In genomic region chr1:16645883-16646664, GRCh38 we compare ENCODE assay signal across 9 cellular contexts. TPM values are rescaled to one million over a fixed set of nuclear protein-coding genes. Genes with fewer than 3 reads are reported as not detected.
DNase-seq lines count a peak whose midpoint lies in the region; ATAC-seq and TF ChIP-seq lines count a peak whose summit lies in the region.
"Not testable (repeated sequence)": the region's sequence is repeated elsewhere in the genome, so short reads cannot be mapped to it uniquely, and the experiment has no call there.
"Had no signal": no experiment of that assay in that cellular context is flagged by ENCODE, and none has a peak within 500 bp of the region (broad histone marks: within the 10 kb centered on the region; RNA-seq: fewer than 3 reads in every experiment).

No MANE protein-coding gene starts in this region.

- TF ChIP-seq CTCF in GM23338 (conservative IDR thresholded peaks at IDR 0.05; ENCODE audit: low read depth in 2 of 2); dorsolateral prefrontal cortex (IDR thresholded peaks at IDR 0.05 in 54 of 56, conservative IDR thresholded peaks at IDR 0.05 in 2 of 56; ENCODE audit: low read depth in 1 of 56, partially characterized antibody in 56 of 56); hepatocyte (IDR thresholded peaks at IDR 0.05; ENCODE audit: poor library complexity); sigmoid colon (IDR thresholded peaks at IDR 0.05); type B pancreatic cell (conservative IDR thresholded peaks at IDR 0.05): not testable (repeated sequence)

- not testable (repeated sequence) for H3F3A ChIP-seq in GM23338 (replicated peaks; ENCODE audit: low read depth)

- H3K36me3 ChIP-seq in GM23338 (ENCODE audit: insufficient read depth); hepatocyte (replicated peaks; ENCODE audit: insufficient read depth, low read depth); sigmoid colon: not testable (repeated sequence)

- not testable (repeated sequence) for H3K4me2 ChIP-seq in GM23338
- peak overlapping the region; percentile 80 for H3K4me2 ChIP-seq in hepatocyte

- not testable (repeated sequence) for H3K9me3 Mint-ChIP-seq in GM23338, naive B cell, type B pancreatic cell

- not testable (repeated sequence) for TF ChIP-seq EP300 in sigmoid colon (IDR thresholded peaks at IDR 0.05)

- not testable (repeated sequence) for H3K9me2 ChIP-seq in GM23338 (ENCODE audit: insufficient read depth); hepatocyte (replicated peaks; ENCODE audit: insufficient read depth)

- not testable (repeated sequence) for H3K27ac Mint-ChIP-seq in GM23338, type B pancreatic cell
- H3K27ac Mint-ChIP-seq in naive B cell, result peak overlapping the region in 4 of 6 donors; percentile 8 to 64 (median 38)

- not testable (repeated sequence) for H3K36me3 Mint-ChIP-seq in GM23338 (ENCODE audit: low read depth); naive B cell; type B pancreatic cell

- intact Hi-C loops in dorsolateral prefrontal cortex (cut with DNase I) (loop anchor here in 1 of 2 donors (2.0 kb wide), 1 partner anchor 33 kb away; the partner anchor contains the start of gene NBPF1), sigmoid colon (cut with DNase I) (loop anchor here (2.0 kb wide), 1 partner anchor 33 kb away; the partner anchor contains the start of gene NBPF1)

- not testable (repeated sequence) for H3K4me1 Mint-ChIP-seq in GM23338; naive B cell; type B pancreatic cell (ENCODE audit: unreplicated experiment)

- WGBS in hepatocyte (ENCODE audit: low lambda C conversion rate, missing lambda C conversion rate), result 96% methylated on average over 17 of the region's 17 CpGs
- WGBS in sigmoid colon, 2 donors, result 92 to 93% methylated on average over 17 of the region's 17 CpGs

- H4K20me1 ChIP-seq in GM23338 (replicated peaks; ENCODE audit: insufficient read depth); hepatocyte (ENCODE audit: insufficient read depth, poor library complexity, severe bottlenecking): not testable (repeated sequence)

- not testable (repeated sequence) for H3K4me3 ChIP-seq in GM23338, hepatocyte, sigmoid colon
- peak overlapping the region in 1 of 59 donors; percentile 76 for H3K4me3 ChIP-seq in dorsolateral prefrontal cortex

- not testable (repeated sequence) for TF ChIP-seq POLR2A in sigmoid colon (IDR thresholded peaks at IDR 0.05)

- not testable (repeated sequence) for H3K27ac ChIP-seq in GM23338 (ENCODE audit: low read depth)
- H3K27ac ChIP-seq in dorsolateral prefrontal cortex, result peak overlapping the region in 3 of 59 donors; percentile 93 to 99 (median 94)
- peak overlapping the region; percentile 81 for H3K27ac ChIP-seq in hepatocyte
- H3K27ac ChIP-seq in sigmoid colon, result peak overlapping the region in 1 of 4 donors; percentile 79

- H3K4me3 Mint-ChIP-seq in GM23338 (peak overlapping the region; percentile 38; the same call in 1 of the 3 replicates), naive B cell (peak overlapping the region in 6 of 8 donors; percentile 30 to 72 (median 62)), type B pancreatic cell (peak overlapping the region; percentile 40)

- peaks cover 11% of the 10 kb centered on the region for H3K27me3 Mint-ChIP-seq in GM23338 (ENCODE audit: insufficient read depth, low read depth, poor library complexity)
- not testable (repeated sequence) for H3K27me3 Mint-ChIP-seq in naive B cell, type B pancreatic cell

- not testable (repeated sequence) for H3K9me3 ChIP-seq in hepatocyte (ENCODE audit: low read depth); sigmoid colon

- H3K4me1 ChIP-seq in GM23338 (ENCODE audit: insufficient read depth), result not testable (repeated sequence)
- H3K4me1 ChIP-seq in hepatocyte (ENCODE audit: insufficient read depth), result peaks cover 23% of the 10 kb centered on the region
- H3K4me1 ChIP-seq in sigmoid colon, result peaks cover 0 to 37% (median 30%) of the 10 kb centered on the region in 4 donors

- H3K79me2 ChIP-seq in GM23338 (replicated peaks; ENCODE audit: insufficient read depth) (peaks cover 10% of the 10 kb centered on the region), hepatocyte (peaks cover 32% of the 10 kb centered on the region)

- H2AFZ ChIP-seq in GM23338, hepatocyte: not testable (repeated sequence)

- DNase-seq in GM23338 (ENCODE audit: low spot score); hepatocyte (ENCODE audit: low spot score); naive B cell: not testable (repeated sequence)
- peak; percentile 20 for DNase-seq in activated CD4-positive, alpha-beta T cell treated with anti-CD3 and anti-CD28 coated beads for 48 hours
- DNase-seq in activated gamma-delta T cell treated with Interleukin-2 at 50 U/mL for 16 hours (peak; percentile 3), dorsolateral prefrontal cortex (peak; percentile 3 to 46 (median 25)), sigmoid colon (peak; percentile 70), type B pancreatic cell (ENCODE audit: extremely low spot score, unreplicated experiment) (peak; percentile 66)

- peaks cover 43% of the 10 kb centered on the region for H3K27me3 ChIP-seq in GM23338 (ENCODE audit: insufficient read depth)
- H3K27me3 ChIP-seq in dorsolateral prefrontal cortex, hepatocyte: not testable (repeated sequence)
- peaks cover 0 to 12% (median 0%) of the 10 kb centered on the region in 3 donors for H3K27me3 ChIP-seq in sigmoid colon

- ATAC-seq in GM23338; naive B cell (ENCODE audit: low read depth in 2 of 2): not testable (repeated sequence)

RNA-seq across cellular contexts. Expression of gene RNU1-3, which starts 20.7 kb away (rescaled TPM):
- total RNA-seq in GM23338 (2014; rRNA removed; shearing (Covaris generic)), result under 0.01 TPM in 1 of 2 replicates, not detected in the other
- polyA plus RNA-seq in GM23338 (2016; fragmentation: Nextera tagmentation; extraction: Ambion mirVana) (not detected in 2 replicates), hepatocyte (not detected in 2 replicates), naive B cell (ENCODE audit: low read depth in 6 of 6) (10 to 100 TPM in 4 of 6 donors, not detected in 2; 27.4 to 56.9 (median 45.9) TPM), sigmoid colon (not detected)
- total RNA-seq in dorsolateral prefrontal cortex (over 10,000 TPM in 6 of 120 experiments, 1,000 to 10,000 TPM in 114; 2,235 to 12,697 (median 6,630) TPM), hepatocyte (under 0.01 TPM in 2 replicates), sigmoid colon (under 1 TPM; under 0.01 TPM), type B pancreatic cell (ENCODE audit: low replicate concordance) (2,993 and 3,564 TPM in 2 replicates)
- polyA plus RNA-seq: AG04450 had no signal

RNA-seq across cellular contexts. Expression of gene NBPF1, which starts 32.7 kb away (rescaled TPM):
- 7.5 and 11.8 TPM in 2 replicates for total RNA-seq in GM23338 (2014; rRNA removed; shearing (Covaris generic))
- polyA plus RNA-seq in GM23338 (2016; fragmentation: Nextera tagmentation; extraction: Ambion mirVana) (9.0 and 9.5 TPM in 2 replicates), hepatocyte (31.7 and 32.1 TPM in 2 replicates), naive B cell (ENCODE audit: low read depth in 6 of 6) (10 to 100 TPM in 4 of 6 donors, 1 to 10 TPM in 2; 7.1 to 17.3 (median 13.8) TPM), sigmoid colon (10 to 100 TPM; 12.1 to 42.8 (median 21.0) TPM)
- total RNA-seq in dorsolateral prefrontal cortex (10 to 100 TPM; 17.9 to 89.3 (median 52.9) TPM), hepatocyte (36.4 and 57.1 TPM in 2 replicates), sigmoid colon (10 to 100 TPM; 30.3 to 80.9 (median 37.2) TPM), type B pancreatic cell (ENCODE audit: low replicate concordance) (39.1 and 97.5 TPM in 2 replicates)

Comparison
In these comparisons a context has a peak if more than half of its experiments do, and no peak if none do; other contexts are left out.
1. RNA of gene RNU1-3, which starts 20.7 kb away (total RNA-seq): 2,235 to 12,697 TPM in dorsolateral prefrontal cortex and 2,993 to 3,564 TPM in type B pancreatic cell; under 0.01 TPM in GM23338, under 0.01 TPM in hepatocyte and under 0.01 TPM in sigmoid colon; every median in the first group is over 1,000 times any median in the second.
2. Peak in every context shown above with its lines, with median percentiles within 50 percentile points of each other: H3K4me3 Mint-ChIP-seq.